ENCODE assay signal across 18 cellular contexts in genomic region chr19:41920878-41921277, GRCh38. TPM values are rescaled to one million over a fixed set of nuclear protein-coding genes. Genes with fewer than 3 reads are reported as not detected.
DNase-seq lines count a peak whose midpoint lies in the region; ATAC-seq, FAIRE-seq and TF ChIP-seq lines count a peak whose summit lies in the region.
"Had no signal": no experiment of that assay in that cellular context is flagged by ENCODE, and none has a peak within 500 bp of the region (broad histone marks: within the 10 kb centered on the region; RNA-seq: fewer than 3 reads in every experiment).

No MANE protein-coding gene starts in this region.

- intact Hi-C loops in natural killer cell (cut with micrococcal nuclease) = no loop called here
- intact Hi-C loops in activated B cell treated with CpG ODN at 0.5 μM for 24 hours (cut with micrococcal nuclease) = loop anchor here (1.0 kb wide), 1 partner anchor 9 kb away; no protein-coding TSS in a partner anchor

- peak in 2 of 3 donors; percentile 36 to 38 for ATAC-seq in natural killer cell
- no peak for ATAC-seq in natural killer cell treated with Interleukin-12 subunit alpha and Interleukin-12 subunit beta and Interleukin-15 and Interleukin-18, amount 100 ng/mL, for 72 hours
- ATAC-seq in activated B cell treated with CpG ODN at 0.5 μM for 24 hours (ENCODE audit: low read depth) = peak; percentile 16
- peak; percentile 28 to 31 for ATAC-seq in stimulated activated naive B cell treated with anti-CD40 and anti-IgM and Interleukin-4, amounts not matched to agents 10 μg/mL and 1 μg/mL and 100 μg/mL, for 72 hours (replicated peaks)

- CTCF ChIA-PET in activated B cell treated with CpG ODN at 0.5 μM for 24 hours (lab: Charles Lee) = no interaction called here

- DNase-seq in natural killer cell (no peak), activated B cell treated with CpG ODN at 0.5 μM for 24 hours (no peak), midbrain (lab: John Stamatoyannopoulos, UW) (no peak), GM19239 (ENCODE audit: insufficient read length, low spot score) (no peak)
- DNase-seq in natural killer cell treated with Interleukin-12 subunit alpha and Interleukin-12 subunit beta and Interleukin-15 and Interleukin-18, amount 100 ng/mL, for 72 hours (ENCODE audit: low spot score) = no peak
- DNase-seq in stimulated activated naive B cell treated with anti-CD40 and anti-IgM and Interleukin-4, amounts not matched to agents 10 μg/mL and 1 μg/mL and 100 μg/mL, for 72 hours = no peak
- DNase-seq: activated CD4-positive, alpha-beta T cell treated with anti-CD3 and anti-CD28 coated beads, Interleukin-2, amount 50 U/mL, for 48 hours; activated effector memory CD4-positive, alpha-beta T cell treated with Interleukin-2 at 50 U/mL for 16 hours; effector memory CD4-positive, alpha-beta T cell; mesendoderm; MM.1S; NCI-H2171 treated with DMSO at 0.1 percent for 48 hours; SIG-M5 had no signal

- no peak for FAIRE-seq in GM19239 (lab: Jason Lieb, UNC)

- no peak overlapping the region for H3K4me3 Mint-ChIP-seq in natural killer cell
- no peak overlapping the region for H3K4me3 Mint-ChIP-seq in natural killer cell treated with Interleukin-12 subunit alpha and Interleukin-12 subunit beta and Interleukin-15 and Interleukin-18, amount 100 ng/mL, for 72 hours
- H3K4me3 Mint-ChIP-seq in activated B cell treated with CpG ODN at 0.5 μM for 24 hours = no peak overlapping the region
- peak overlapping the region; percentile 40 to 50 for H3K4me3 Mint-ChIP-seq in stimulated activated naive B cell treated with anti-CD40 and anti-IgM and Interleukin-4, amounts not matched to agents 10 μg/mL and 1 μg/mL and 100 μg/mL, for 72 hours
- H3K4me3 Mint-ChIP-seq: nephron; T-helper 1 cell treated with Interleukin-12 subunit alpha and Interleukin-12 subunit beta and Interleukin-4 antibody, amounts not matched to agents 30 μg/mL and 1 μg/mL, for 36 hours had no signal

- H3K27ac Mint-ChIP-seq in natural killer cell (no peak overlapping the region), activated B cell treated with CpG ODN at 0.5 μM for 24 hours (no peak overlapping the region)
- no peak overlapping the region for H3K27ac Mint-ChIP-seq in natural killer cell treated with Interleukin-12 subunit alpha and Interleukin-12 subunit beta and Interleukin-15 and Interleukin-18, amount 100 ng/mL, for 72 hours
- H3K27ac Mint-ChIP-seq in stimulated activated naive B cell treated with anti-CD40 and anti-IgM and Interleukin-4, amounts not matched to agents 10 μg/mL and 1 μg/mL and 100 μg/mL, for 72 hours = no peak overlapping the region
- H3K27ac Mint-ChIP-seq: CD14-positive monocyte; nephron; T-helper 1 cell treated with Interleukin-12 subunit alpha and Interleukin-12 subunit beta and Interleukin-4 antibody, amounts not matched to agents 30 μg/mL and 1 μg/mL, for 36 hours had no signal

- no peaks in the 10 kb centered on the region for H3K9me3 Mint-ChIP-seq in natural killer cell
- no peaks in the 10 kb centered on the region for H3K9me3 Mint-ChIP-seq in natural killer cell treated with Interleukin-12 subunit alpha and Interleukin-12 subunit beta and Interleukin-15 and Interleukin-18, amount 100 ng/mL, for 72 hours
- no peaks in the 10 kb centered on the region for H3K9me3 Mint-ChIP-seq in activated B cell treated with CpG ODN at 0.5 μM for 24 hours
- H3K9me3 Mint-ChIP-seq in stimulated activated naive B cell treated with anti-CD40 and anti-IgM and Interleukin-4, amounts not matched to agents 10 μg/mL and 1 μg/mL and 100 μg/mL, for 72 hours = no peaks in the 10 kb centered on the region
- H3K9me3 Mint-ChIP-seq: nephron; T-helper 1 cell treated with Interleukin-12 subunit alpha and Interleukin-12 subunit beta and Interleukin-4 antibody, amounts not matched to agents 30 μg/mL and 1 μg/mL, for 36 hours had no signal

- H3K27me3 Mint-ChIP-seq in natural killer cell (ENCODE audit: low read depth in 2 of 2) (peaks cover 14 to 21% of the 10 kb centered on the region in 2 donors), activated B cell treated with CpG ODN at 0.5 μM for 24 hours (peaks cover 14% of the 10 kb centered on the region)
- H3K27me3 Mint-ChIP-seq in natural killer cell treated with Interleukin-12 subunit alpha and Interleukin-12 subunit beta and Interleukin-15 and Interleukin-18, amount 100 ng/mL, for 72 hours = peaks cover 15 to 27% of the 10 kb centered on the region in 2 donors
- H3K27me3 Mint-ChIP-seq in stimulated activated naive B cell treated with anti-CD40 and anti-IgM and Interleukin-4, amounts not matched to agents 10 μg/mL and 1 μg/mL and 100 μg/mL, for 72 hours = peaks cover 17 to 20% of the 10 kb centered on the region in 2 donors

- TF ChIP-seq CTCF in natural killer cell (IDR thresholded peaks at IDR 0.05) = no peak
- no peak for TF ChIP-seq CTCF in activated B cell treated with CpG ODN at 0.5 μM for 24 hours (IDR thresholded peaks at IDR 0.05)

- H3K4me1 Mint-ChIP-seq in natural killer cell = peaks cover 10 to 23% of the 10 kb centered on the region in 2 donors
- peaks cover 14 to 19% of the 10 kb centered on the region in 2 donors for H3K4me1 Mint-ChIP-seq in natural killer cell treated with Interleukin-12 subunit alpha and Interleukin-12 subunit beta and Interleukin-15 and Interleukin-18, amount 100 ng/mL, for 72 hours (ENCODE audit: low read depth in 2 of 2)
- peaks cover 20% of the 10 kb centered on the region for H3K4me1 Mint-ChIP-seq in activated B cell treated with CpG ODN at 0.5 μM for 24 hours
- H3K4me1 Mint-ChIP-seq in stimulated activated naive B cell treated with anti-CD40 and anti-IgM and Interleukin-4, amounts not matched to agents 10 μg/mL and 1 μg/mL and 100 μg/mL, for 72 hours = peaks cover 18 to 26% of the 10 kb centered on the region in 2 donors
- H3K4me1 Mint-ChIP-seq: nephron had no signal

- POLR2A ChIA-PET in activated B cell treated with CpG ODN at 0.5 μM for 24 hours (lab: Charles Lee) = interaction anchor here (2.3 kb wide), 1 partner anchor 9 kb away, joined by 7 read pairs; no protein-coding TSS in a partner anchor

- H3K36me3 Mint-ChIP-seq in natural killer cell (no peaks in the 10 kb centered on the region), activated B cell treated with CpG ODN at 0.5 μM for 24 hours (ENCODE audit: low read depth) (no peaks in the 10 kb centered on the region)
- H3K36me3 Mint-ChIP-seq in natural killer cell treated with Interleukin-12 subunit alpha and Interleukin-12 subunit beta and Interleukin-15 and Interleukin-18, amount 100 ng/mL, for 72 hours = no peaks in the 10 kb centered on the region
- H3K36me3 Mint-ChIP-seq in stimulated activated naive B cell treated with anti-CD40 and anti-IgM and Interleukin-4, amounts not matched to agents 10 μg/mL and 1 μg/mL and 100 μg/mL, for 72 hours = no peaks in the 10 kb centered on the region

RNA-seq across cellular contexts. Expression of gene ERFL, which starts 7.4 kb away (rescaled TPM):
- total RNA-seq in natural killer cell (1 to 10 TPM; 1.1 to 2.1 (median 1.5) TPM), activated B cell treated with CpG ODN at 0.5 μM for 24 hours (0.64 and 1.1 TPM in 2 replicates)
- total RNA-seq in natural killer cell treated with Interleukin-12 subunit alpha and Interleukin-12 subunit beta and Interleukin-15 and Interleukin-18, amount 100 ng/mL, for 72 hours = under 1 TPM; 0.67 TPM
- total RNA-seq: G401 had no signal

RNA-seq across cellular contexts. Expression of gene ARHGEF1, which starts 37.9 kb away (rescaled TPM):
- total RNA-seq in natural killer cell = 1,000 to 10,000 TPM; 1,177 to 1,409 (median 1,354) TPM
- total RNA-seq in natural killer cell treated with Interleukin-12 subunit alpha and Interleukin-12 subunit beta and Interleukin-15 and Interleukin-18, amount 100 ng/mL, for 72 hours = 100 to 1,000 TPM; 321 to 444 TPM
- total RNA-seq in activated B cell treated with CpG ODN at 0.5 μM for 24 hours = 351 and 418 TPM in 2 replicates

RNA-seq across cellular contexts. Expression of gene RABAC1, which starts 38.2 kb away (rescaled TPM):
- total RNA-seq in natural killer cell (10 to 100 TPM; 76.8 to 100.0 (median 78.4) TPM), activated B cell treated with CpG ODN at 0.5 μM for 24 hours (96.7 and 102 TPM in 2 replicates)
- 10 to 100 TPM; 79.6 to 89.7 TPM for total RNA-seq in natural killer cell treated with Interleukin-12 subunit alpha and Interleukin-12 subunit beta and Interleukin-15 and Interleukin-18, amount 100 ng/mL, for 72 hours

RNA-seq across cellular contexts. Expression of gene CD79A, which starts 43.8 kb away (rescaled TPM):
- total RNA-seq in natural killer cell (10 to 100 TPM in 1 of 3 donors, 1 to 10 TPM in 2; 5.6 to 35.5 (median 6.0) TPM), activated B cell treated with CpG ODN at 0.5 μM for 24 hours (889 and 943 TPM in 2 replicates)
- total RNA-seq in natural killer cell treated with Interleukin-12 subunit alpha and Interleukin-12 subunit beta and Interleukin-15 and Interleukin-18, amount 100 ng/mL, for 72 hours = 1 to 10 TPM in 1 of 2 donors, under 1 TPM in 1; 0.93 to 1.8 TPM
- total RNA-seq: thoracic aorta had no signal

Comparison
In these comparisons a context has a peak if more than half of its experiments do, and no peak if none do; other contexts are left out.
1. ATAC-seq: peak in natural killer cell (2 of 3), activated B cell treated with CpG ODN at 0.5 μM for 24 hours (single experiment) and stimulated activated naive B cell treated with anti-CD40 and anti-IgM and Interleukin-4, amounts not matched to agents 10 μg/mL and 1 μg/mL and 100 μg/mL, for 72 hours (2 of 2); none in natural killer cell treated with Interleukin-12 subunit alpha and Interleukin-12 subunit beta and Interleukin-15 and Interleukin-18, amount 100 ng/mL, for 72 hours (0 of 2).
2. H3K4me3 Mint-ChIP-seq: peak in stimulated activated naive B cell treated with anti-CD40 and anti-IgM and Interleukin-4, amounts not matched to agents 10 μg/mL and 1 μg/mL and 100 μg/mL, for 72 hours (2 of 2); none in natural killer cell (single experiment), natural killer cell treated with Interleukin-12 subunit alpha and Interleukin-12 subunit beta and Interleukin-15 and Interleukin-18, amount 100 ng/mL, for 72 hours (single experiment) and activated B cell treated with CpG ODN at 0.5 μM for 24 hours (single experiment).